Comparison of ENCODE assay signal across 7 cellular contexts in the genomic region with DNA sequence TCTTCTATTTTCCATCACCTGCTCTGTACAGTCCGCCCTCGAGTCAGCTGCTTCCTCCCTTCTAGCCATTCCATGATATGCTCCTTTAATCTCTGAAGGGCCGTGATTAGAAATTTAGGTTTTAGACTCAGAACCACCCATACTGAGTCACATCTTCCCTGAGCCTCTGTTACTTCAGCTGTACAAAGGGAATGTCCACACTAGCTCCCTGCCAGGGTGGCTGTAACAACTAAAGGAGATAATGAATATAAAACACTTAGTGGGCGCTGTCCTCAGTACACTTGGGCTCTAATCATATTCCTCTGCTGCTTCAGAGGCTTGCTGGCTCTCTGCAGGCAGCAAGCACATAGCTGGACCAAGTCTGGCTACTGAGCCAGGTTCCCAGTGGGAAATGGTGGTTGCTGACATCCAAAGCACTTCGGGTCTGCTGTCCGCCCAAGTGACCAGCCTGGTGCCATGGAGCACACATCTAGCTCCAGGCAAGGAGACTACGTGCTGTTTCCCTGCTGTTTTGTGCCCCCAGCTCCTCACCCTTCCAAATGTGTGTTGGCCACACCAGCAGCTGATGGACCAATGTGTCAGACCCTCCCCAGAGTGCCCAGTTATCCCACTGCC. TPM values are rescaled to one million over a fixed set of nuclear protein-coding genes. Genes with fewer than 3 reads are reported as not detected.
DNase-seq lines count a peak whose midpoint lies in the region; ATAC-seq and TF ChIP-seq lines count a peak whose summit lies in the region.

No MANE protein-coding gene starts in this region.

- TF ChIP-seq CTCF in HFFc6 (IDR thresholded peaks at IDR 0.05): no peak
- TF ChIP-seq CTCF in WTC11 (IDR thresholded peaks at IDR 0.05): no peak
- no peak for TF ChIP-seq CTCF in glutamatergic neuron (IDR thresholded peaks at IDR 0.05; ENCODE audit: partially characterized antibody, unreplicated experiment)

- H3K4me3 Mint-ChIP-seq in HFFc6 (peak overlapping the region; percentile 79), WTC11 (peak overlapping the region; percentile 67), glutamatergic neuron (ENCODE audit: unreplicated experiment) (peak overlapping the region; percentile 76)
- H3K4me3 Mint-ChIP-seq in stimulated activated memory B cell treated with anti-CD40 and anti-IgM and Interleukin-4, amounts not matched to agents 10 μg/mL and 1 μg/mL and 100 μg/mL, for 72 hours: peak overlapping the region; percentile 52

- DNase-seq in HFFc6 (no peak), WTC11 (ENCODE audit: low spot score) (no peak), glutamatergic neuron (no peak), COLO668 (lab: John Stamatoyannopoulos, UW; ENCODE audit: unreplicated experiment) (no peak)

- peak overlapping the region; percentile 90 for H3K27ac Mint-ChIP-seq in HFFc6
- H3K27ac Mint-ChIP-seq in WTC11: peak overlapping the region; percentile 79
- H3K27ac Mint-ChIP-seq in glutamatergic neuron (ENCODE audit: unreplicated experiment): peak overlapping the region; percentile 34
- peak overlapping the region; percentile 1 for H3K27ac Mint-ChIP-seq in stimulated activated memory B cell treated with anti-CD40 and anti-IgM and Interleukin-4, amounts not matched to agents 10 μg/mL and 1 μg/mL and 100 μg/mL, for 72 hours

- peaks cover 20% of the 10 kb centered on the region for H3K4me1 Mint-ChIP-seq in HFFc6 (ENCODE audit: low read depth)
- peaks cover 18% of the 10 kb centered on the region for H3K4me1 Mint-ChIP-seq in WTC11
- peaks cover 11% of the 10 kb centered on the region for H3K4me1 Mint-ChIP-seq in glutamatergic neuron (ENCODE audit: low read depth, unreplicated experiment)
- peaks cover 18% of the 10 kb centered on the region for H3K4me1 Mint-ChIP-seq in stimulated activated memory B cell treated with anti-CD40 and anti-IgM and Interleukin-4, amounts not matched to agents 10 μg/mL and 1 μg/mL and 100 μg/mL, for 72 hours

- H3K36me3 Mint-ChIP-seq in HFFc6 (ENCODE audit: low read depth) (peaks cover 4% of the 10 kb centered on the region; the same call in 1 of the 2 replicates), WTC11 (peaks cover 17% of the 10 kb centered on the region), glutamatergic neuron (ENCODE audit: unreplicated experiment) (no peaks in the 10 kb centered on the region)
- H3K36me3 Mint-ChIP-seq in stimulated activated memory B cell treated with anti-CD40 and anti-IgM and Interleukin-4, amounts not matched to agents 10 μg/mL and 1 μg/mL and 100 μg/mL, for 72 hours: peaks cover 11% of the 10 kb centered on the region

- CTCF ChIA-PET in WTC11 (lab: Charles Lee): interaction anchor here (0.6 to 1.5 kb wide), 10 partner anchors 10 to 425 kb away, joined by 3 to 9 read pairs (median 4); a partner anchor contains a TSS

- POLR2A ChIA-PET in WTC11 (lab: Charles Lee): interaction anchor here (0.9 to 2.4 kb wide), 3 partner anchors 19 to 64 kb away, joined by 4 to 9 read pairs (median 8); no protein-coding TSS in a partner anchor

- H3K27me3 Mint-ChIP-seq in HFFc6 (ENCODE audit: insufficient read depth) (0 out of 2 replicates have a peak, but pooled peaks cover 3% of the 10 kb centered on the region), WTC11 (ENCODE audit: low read depth) (0 out of 2 replicates have a peak, but pooled peaks cover 6% of the 10 kb centered on the region), glutamatergic neuron (ENCODE audit: unreplicated experiment) (peaks cover 9% of the 10 kb centered on the region)
- H3K27me3 Mint-ChIP-seq in stimulated activated memory B cell treated with anti-CD40 and anti-IgM and Interleukin-4, amounts not matched to agents 10 μg/mL and 1 μg/mL and 100 μg/mL, for 72 hours: no peaks in the 10 kb centered on the region

- ATAC-seq in WTC11 (no peak), GM18519 (IDR thresholded peaks at IDR 0.05; ENCODE audit: low FRiP score, unreplicated experiment) (no peak), GM19463 (IDR thresholded peaks at IDR 0.05; ENCODE audit: unreplicated experiment) (no peak)
- ATAC-seq in stimulated activated memory B cell treated with anti-CD40 and anti-IgM and Interleukin-4, amounts not matched to agents 10 μg/mL and 1 μg/mL and 100 μg/mL, for 72 hours: no peak

- no peaks in the 10 kb centered on the region for H3K9me3 Mint-ChIP-seq in HFFc6
- no peaks in the 10 kb centered on the region for H3K9me3 Mint-ChIP-seq in WTC11
- peaks cover 7% of the 10 kb centered on the region for H3K9me3 Mint-ChIP-seq in glutamatergic neuron (ENCODE audit: unreplicated experiment)
- no peaks in the 10 kb centered on the region for H3K9me3 Mint-ChIP-seq in stimulated activated memory B cell treated with anti-CD40 and anti-IgM and Interleukin-4, amounts not matched to agents 10 μg/mL and 1 μg/mL and 100 μg/mL, for 72 hours

TF ChIP-seq in WTC11, 78 proteins besides CTCF, POLR2A, EP300 and RAD21:
- TF ChIP-seq, protein P1, sequence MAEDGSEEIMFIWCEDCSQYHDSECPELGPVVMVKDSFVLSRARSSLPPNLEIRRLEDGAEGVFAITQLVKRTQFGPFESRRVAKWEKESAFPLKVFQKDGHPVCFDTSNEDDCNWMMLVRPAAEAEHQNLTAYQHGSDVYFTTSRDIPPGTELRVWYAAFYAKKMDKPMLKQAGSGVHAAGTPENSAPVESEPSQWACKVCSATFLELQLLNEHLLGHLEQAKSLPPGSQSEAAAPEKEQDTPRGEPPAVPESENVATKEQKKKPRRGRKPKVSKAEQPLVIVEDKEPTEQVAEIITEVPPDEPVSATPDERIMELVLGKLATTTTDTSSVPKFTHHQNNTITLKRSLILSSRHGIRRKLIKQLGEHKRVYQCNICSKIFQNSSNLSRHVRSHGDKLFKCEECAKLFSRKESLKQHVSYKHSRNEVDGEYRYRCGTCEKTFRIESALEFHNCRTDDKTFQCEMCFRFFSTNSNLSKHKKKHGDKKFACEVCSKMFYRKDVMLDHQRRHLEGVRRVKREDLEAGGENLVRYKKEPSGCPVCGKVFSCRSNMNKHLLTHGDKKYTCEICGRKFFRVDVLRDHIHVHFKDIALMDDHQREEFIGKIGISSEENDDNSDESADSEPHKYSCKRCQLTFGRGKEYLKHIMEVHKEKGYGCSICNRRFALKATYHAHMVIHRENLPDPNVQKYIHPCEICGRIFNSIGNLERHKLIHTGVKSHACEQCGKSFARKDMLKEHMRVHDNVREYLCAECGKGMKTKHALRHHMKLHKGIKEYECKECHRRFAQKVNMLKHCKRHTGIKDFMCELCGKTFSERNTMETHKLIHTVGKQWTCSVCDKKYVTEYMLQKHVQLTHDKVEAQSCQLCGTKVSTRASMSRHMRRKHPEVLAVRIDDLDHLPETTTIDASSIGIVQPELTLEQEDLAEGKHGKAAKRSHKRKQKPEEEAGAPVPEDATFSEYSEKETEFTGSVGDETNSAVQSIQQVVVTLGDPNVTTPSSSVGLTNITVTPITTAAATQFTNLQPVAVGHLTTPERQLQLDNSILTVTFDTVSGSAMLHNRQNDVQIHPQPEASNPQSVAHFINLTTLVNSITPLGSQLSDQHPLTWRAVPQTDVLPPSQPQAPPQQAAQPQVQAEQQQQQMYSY (CRISPR knock-in tag; IDR thresholded peaks at IDR 0.05): no peak
- no peak for TF ChIP-seq RELA (CRISPR knock-in tag; IDR thresholded peaks at IDR 0.05; ENCODE audit: borderline replicate concordance)

RNA-seq across cellular contexts. Expression of a gene that starts 0.9 kb away (rescaled TPM):
- 10 to 100 TPM; 26.3 to 32.5 (median 28.4) TPM for total RNA-seq in HFFc6 (2021; fragmentation: NEBNext Ultra II Directional; extraction: Animal tissue kit (Norgen Biotek cat#: 25700))
- 21.3 to 29.5 TPM (median 26.2 TPM) in 3 replicates for total RNA-seq in WTC11 (2021)
- total RNA-seq in glutamatergic neuron (ENCODE audit: unreplicated experiment): 3.9 TPM

RNA-seq across cellular contexts. Expression of a gene that starts 29.1 kb away (rescaled TPM):
- total RNA-seq in HFFc6 (2021; fragmentation: NEBNext Ultra II Directional; extraction: Animal tissue kit (Norgen Biotek cat#: 25700)): 10 to 100 TPM; 12.7 to 14.4 (median 14.2) TPM
- 40.7 to 49.1 TPM (median 41.5 TPM) in 3 replicates for total RNA-seq in WTC11 (2021)
- 29.9 TPM for total RNA-seq in glutamatergic neuron (ENCODE audit: unreplicated experiment)

Comparison
In these comparisons a context has a peak if more than half of its experiments do, and no peak if none do; other contexts are left out.
1. H3K27ac Mint-ChIP-seq: peak in every context shown above with its lines; median percentile 90 in HFFc6; 79 in WTC11; 34 in glutamatergic neuron; 1 in stimulated activated memory B cell treated with anti-CD40 and anti-IgM and Interleukin-4, amounts not matched to agents 10 μg/mL and 1 μg/mL and 100 μg/mL, for 72 hours.